ENCODE assay signal across 28 cellular contexts in genomic region chr12:57366315-57366714, GRCh38.
"Had no signal": no experiment of that assay in that cellular context is flagged by ENCODE, and none has a peak within 500 bp of the region (broad histone marks: within the 10 kb centered on the region; RNA-seq: fewer than 3 reads in every experiment).

No MANE protein-coding gene starts in this region.

- H3K27ac ChIP-seq: stomach, suprapubic skin, testis, thoracic aorta, thyroid gland, tibial artery, tibial nerve, transverse colon, upper lobe of left lung, upper lobe of right lung, uterus, vagina had no signal

- H3K9me3 ChIP-seq: suprapubic skin, testis, thyroid gland, tibial artery, transverse colon, upper lobe of left lung, vagina had no signal

- DNase-seq: stimulated activated CD4-positive, alpha-beta T cell treated with anti-CD3 and anti-CD28 coated beads, Interleukin-2, amount 100 ng/mL, for 48 hours; stimulated activated CD4-positive, alpha-beta T cell treated with anti-CD3 and anti-CD28 coated beads, Interleukin-4, amount 100 ng/mL, for 1 hour; stimulated activated CD4-positive, alpha-beta T cell treated with anti-CD3 and anti-CD28 coated beads, Interleukin-4, amount 100 ng/mL, for 24 hours; stimulated activated CD4-positive, alpha-beta T cell treated with anti-CD3 and anti-CD28 coated beads, Interleukin-4, amount 100 ng/mL, for 4 hours; stimulated activated CD8-positive, alpha-beta memory T cell treated with anti-CD3 and anti-CD28 coated beads, Interleukin-4, amount 100 ng/mL, for 48 hours; stimulated activated naive B cell treated with anti-CD40 and anti-IgM and Interleukin-4, amounts not matched to agents 10 μg/mL and 1 μg/mL and 100 μg/mL, for 72 hours; stimulated activated naive CD4-positive, alpha-beta T cell; stimulated activated naive CD4-positive, alpha-beta T cell treated with Interleukin-2 at 50 U/mL for 16 hours; stimulated activated naive CD8-positive, alpha-beta T cell treated with anti-CD3 and anti-CD28 coated beads, Interleukin-15, amount 100 ng/mL, for 72 hours; stimulated activated naive CD8-positive, alpha-beta T cell treated with anti-CD3 and anti-CD28 coated beads, Interleukin-15, Interleukin-2, amounts not matched to agents 100 U/mL and 50 U/mL, for 24 hours; stomach; substantia nigra; testis; thyroid gland; tibial artery; transverse colon; trophoblast cell; upper lobe of left lung; upper lobe of right lung; uterus had no signal

- H3K4me1 Mint-ChIP-seq: stimulated activated effector memory CD8-positive, alpha-beta T cell treated with anti-CD3 and anti-CD28 coated beads, Interleukin-12 subunit alpha, Interleukin-12 subunit beta, amount 100 ng/mL, for 72 hours; stimulated activated memory B cell treated with anti-CD40 and anti-IgM and Interleukin-4, amounts not matched to agents 10 μg/mL and 1 μg/mL and 100 μg/mL, for 72 hours had no signal

- H3K27me3 Mint-ChIP-seq: stimulated activated memory B cell treated with anti-CD40 and anti-IgM and Interleukin-4, amounts not matched to agents 10 μg/mL and 1 μg/mL and 100 μg/mL, for 72 hours; stimulated activated naive B cell treated with anti-CD40 and anti-IgM and Interleukin-4, amounts not matched to agents 10 μg/mL and 1 μg/mL and 100 μg/mL, for 72 hours; stimulated activated naive CD8-positive, alpha-beta T cell treated with anti-CD3 and anti-CD28 coated beads, Interleukin-15, amount 100 ng/mL, for 72 hours; stimulated activated naive CD8-positive, alpha-beta T cell treated with anti-CD3 and anti-CD28 coated beads, Interleukin-15, Interleukin-2, amounts not matched to agents 100 ng/mL and 50 ng/mL, for 24 hours; type B pancreatic cell had no signal

- H3K4me3 Mint-ChIP-seq: stimulated activated effector memory CD8-positive, alpha-beta T cell treated with anti-CD3 and anti-CD28 coated beads, Interleukin-12 subunit alpha, Interleukin-12 subunit beta, amount 100 ng/mL, for 72 hours; stimulated activated memory B cell treated with anti-CD40 and anti-IgM and Interleukin-4, amounts not matched to agents 10 μg/mL and 1 μg/mL and 100 μg/mL, for 72 hours; stimulated activated naive B cell treated with anti-CD40 and anti-IgM and Interleukin-4, amounts not matched to agents 10 μg/mL and 1 μg/mL and 100 μg/mL, for 72 hours; stimulated activated naive CD8-positive, alpha-beta T cell treated with anti-CD3 and anti-CD28 coated beads, Interleukin-15, amount 100 ng/mL, for 72 hours; stimulated activated naive CD8-positive, alpha-beta T cell treated with anti-CD3 and anti-CD28 coated beads, Interleukin-15, Interleukin-2, amounts not matched to agents 100 ng/mL and 50 ng/mL, for 24 hours; type B pancreatic cell had no signal

- ATAC-seq: stimulated activated effector memory CD8-positive, alpha-beta T cell treated with anti-CD3 and anti-CD28 coated beads, Interleukin-12 subunit alpha, Interleukin-12 subunit beta, amount 100 ng/mL, for 72 hours; stimulated activated memory B cell treated with anti-CD40 and anti-IgM and Interleukin-4, amounts not matched to agents 10 μg/mL and 1 μg/mL and 100 μg/mL, for 72 hours; stimulated activated naive B cell treated with anti-CD40 and anti-IgM and Interleukin-4, amounts not matched to agents 10 μg/mL and 1 μg/mL and 100 μg/mL, for 72 hours; stimulated activated naive CD8-positive, alpha-beta T cell treated with anti-CD3 and anti-CD28 coated beads, Interleukin-15, amount 100 ng/mL, for 72 hours; stimulated activated naive CD8-positive, alpha-beta T cell treated with anti-CD3 and anti-CD28 coated beads, Interleukin-15, Interleukin-2, amounts not matched to agents 100 U/mL and 50 U/mL, for 24 hours; upper lobe of right lung had no signal

- H3K4me1 ChIP-seq: suprapubic skin, testis, thyroid gland, upper lobe of right lung, uterus had no signal

- H3K27ac Mint-ChIP-seq: stimulated activated effector memory CD8-positive, alpha-beta T cell treated with anti-CD3 and anti-CD28 coated beads, Interleukin-12 subunit alpha, Interleukin-12 subunit beta, amount 100 ng/mL, for 72 hours; stimulated activated memory B cell treated with anti-CD40 and anti-IgM and Interleukin-4, amounts not matched to agents 10 μg/mL and 1 μg/mL and 100 μg/mL, for 72 hours; stimulated activated naive CD8-positive, alpha-beta T cell treated with anti-CD3 and anti-CD28 coated beads, Interleukin-15, amount 100 ng/mL, for 72 hours; stimulated activated naive CD8-positive, alpha-beta T cell treated with anti-CD3 and anti-CD28 coated beads, Interleukin-15, Interleukin-2, amounts not matched to agents 100 ng/mL and 50 ng/mL, for 24 hours; type B pancreatic cell had no signal

- H3K36me3 Mint-ChIP-seq: stimulated activated effector memory CD8-positive, alpha-beta T cell treated with anti-CD3 and anti-CD28 coated beads, Interleukin-12 subunit alpha, Interleukin-12 subunit beta, amount 100 ng/mL, for 72 hours had no signal

- H3K36me3 ChIP-seq: thoracic aorta, thyroid gland, transverse colon, upper lobe of left lung, upper lobe of right lung, uterus, vagina had no signal

- H3K4me3 ChIP-seq: stomach, suprapubic skin, testis, thoracic aorta, thyroid gland, tibial artery, tibial nerve, transverse colon, upper lobe of left lung, upper lobe of right lung, uterus, vagina had no signal
